Comparison of ENCODE assay signal across 1 cellular context in the genomic region with DNA sequence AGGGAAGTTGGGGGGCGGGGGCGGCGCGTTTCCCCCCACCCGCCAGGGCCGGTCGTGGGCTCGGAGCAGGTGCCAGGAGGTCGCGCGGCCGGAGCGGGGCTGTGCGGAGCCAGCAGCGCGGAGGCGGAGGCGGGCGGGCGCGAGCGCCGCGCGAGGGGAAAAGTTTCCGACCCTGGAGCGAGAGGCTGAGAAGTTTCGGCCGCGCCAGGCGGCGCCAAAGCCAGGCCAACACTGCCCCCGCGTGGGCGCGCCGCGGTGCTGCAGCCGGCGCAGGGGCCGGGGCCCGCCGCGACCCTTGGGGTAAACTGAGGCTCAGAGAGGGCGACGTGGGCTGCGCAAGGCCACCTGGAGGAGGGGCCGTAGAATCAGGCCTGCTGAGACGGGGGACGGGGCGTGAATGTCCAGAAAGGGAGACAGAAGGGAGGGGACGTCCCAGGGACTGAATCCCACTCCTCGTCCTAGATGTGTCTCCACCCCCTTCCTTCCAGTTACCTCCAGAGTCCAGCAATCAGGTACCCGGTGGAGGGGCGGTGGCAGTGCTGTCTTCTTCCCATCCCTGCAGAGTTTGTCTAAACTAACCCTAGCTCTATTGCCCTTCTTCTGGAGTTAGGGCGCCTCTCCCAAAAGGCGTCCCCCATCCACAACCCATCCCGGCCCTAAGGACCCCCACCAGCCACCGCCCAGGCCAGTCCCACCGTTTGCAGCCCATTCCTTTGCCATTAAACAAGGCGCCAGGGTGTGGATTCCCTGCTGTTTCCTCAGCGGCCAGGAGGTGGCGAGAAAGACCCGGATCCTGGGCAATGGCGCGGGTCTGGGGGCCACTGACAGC.
TF ChIP-seq lines count a peak whose summit lies in the region.

No MANE protein-coding gene starts in this region.

TF ChIP-seq in K562, 482 proteins besides CTCF, POLR2A, EP300 and RAD21 (continued from another document and continues in another):
- TF ChIP-seq, protein P1, sequence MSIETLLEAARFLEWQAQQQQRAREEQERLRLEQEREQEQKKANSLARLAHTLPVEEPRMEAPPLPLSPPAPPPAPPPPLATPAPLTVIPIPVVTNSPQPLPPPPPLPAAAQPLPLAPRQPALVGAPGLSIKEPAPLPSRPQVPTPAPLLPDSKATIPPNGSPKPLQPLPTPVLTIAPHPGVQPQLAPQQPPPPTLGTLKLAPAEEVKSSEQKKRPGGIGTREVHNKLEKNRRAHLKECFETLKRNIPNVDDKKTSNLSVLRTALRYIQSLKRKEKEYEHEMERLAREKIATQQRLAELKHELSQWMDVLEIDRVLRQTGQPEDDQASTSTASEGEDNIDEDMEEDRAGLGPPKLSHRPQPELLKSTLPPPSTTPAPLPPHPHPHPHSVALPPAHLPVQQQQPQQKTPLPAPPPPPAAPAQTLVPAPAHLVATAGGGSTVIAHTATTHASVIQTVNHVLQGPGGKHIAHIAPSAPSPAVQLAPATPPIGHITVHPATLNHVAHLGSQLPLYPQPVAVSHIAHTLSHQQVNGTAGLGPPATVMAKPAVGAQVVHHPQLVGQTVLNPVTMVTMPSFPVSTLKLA (conservative IDR thresholded peaks at IDR 0.05) = no peak
- no peak for TF ChIP-seq ILK (tag; IDR thresholded peaks at IDR 0.05; ENCODE audit: borderline replicate concordance, low read depth)
- no peak for TF ChIP-seq ZEB2 (IDR thresholded peaks at IDR 0.05)
- no peak for TF ChIP-seq ZNF436 (CRISPR knock-in tag; IDR thresholded peaks at IDR 0.05)
- TF ChIP-seq ZNF644 (tag; IDR thresholded peaks at IDR 0.05; ENCODE audit: low read depth) = no peak
- TF ChIP-seq, protein P2, sequence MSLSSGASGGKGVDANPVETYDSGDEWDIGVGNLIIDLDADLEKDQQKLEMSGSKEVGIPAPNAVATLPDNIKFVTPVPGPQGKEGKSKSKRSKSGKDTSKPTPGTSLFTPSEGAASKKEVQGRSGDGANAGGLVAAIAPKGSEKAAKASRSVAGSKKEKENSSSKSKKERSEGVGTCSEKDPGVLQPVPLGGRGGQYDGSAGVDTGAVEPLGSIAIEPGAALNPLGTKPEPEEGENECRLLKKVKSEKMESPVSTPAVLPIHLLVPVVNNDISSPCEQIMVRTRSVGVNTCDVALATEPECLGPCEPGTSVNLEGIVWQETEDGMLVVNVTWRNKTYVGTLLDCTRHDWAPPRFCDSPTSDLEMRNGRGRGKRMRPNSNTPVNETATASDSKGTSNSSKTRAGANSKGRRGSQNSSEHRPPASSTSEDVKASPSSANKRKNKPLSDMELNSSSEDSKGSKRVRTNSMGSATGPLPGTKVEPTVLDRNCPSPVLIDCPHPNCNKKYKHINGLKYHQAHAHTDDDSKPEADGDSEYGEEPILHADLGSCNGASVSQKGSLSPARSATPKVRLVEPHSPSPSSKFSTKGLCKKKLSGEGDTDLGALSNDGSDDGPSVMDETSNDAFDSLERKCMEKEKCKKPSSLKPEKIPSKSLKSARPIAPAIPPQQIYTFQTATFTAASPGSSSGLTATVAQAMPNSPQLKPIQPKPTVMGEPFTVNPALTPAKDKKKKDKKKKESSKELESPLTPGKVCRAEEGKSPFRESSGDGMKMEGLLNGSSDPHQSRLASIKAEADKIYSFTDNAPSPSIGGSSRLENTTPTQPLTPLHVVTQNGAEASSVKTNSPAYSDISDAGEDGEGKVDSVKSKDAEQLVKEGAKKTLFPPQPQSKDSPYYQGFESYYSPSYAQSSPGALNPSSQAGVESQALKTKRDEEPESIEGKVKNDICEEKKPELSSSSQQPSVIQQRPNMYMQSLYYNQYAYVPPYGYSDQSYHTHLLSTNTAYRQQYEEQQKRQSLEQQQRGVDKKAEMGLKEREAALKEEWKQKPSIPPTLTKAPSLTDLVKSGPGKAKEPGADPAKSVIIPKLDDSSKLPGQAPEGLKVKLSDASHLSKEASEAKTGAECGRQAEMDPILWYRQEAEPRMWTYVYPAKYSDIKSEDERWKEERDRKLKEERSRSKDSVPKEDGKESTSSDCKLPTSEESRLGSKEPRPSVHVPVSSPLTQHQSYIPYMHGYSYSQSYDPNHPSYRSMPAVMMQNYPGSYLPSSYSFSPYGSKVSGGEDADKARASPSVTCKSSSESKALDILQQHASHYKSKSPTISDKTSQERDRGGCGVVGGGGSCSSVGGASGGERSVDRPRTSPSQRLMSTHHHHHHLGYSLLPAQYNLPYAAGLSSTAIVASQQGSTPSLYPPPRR (CRISPR knock-in tag; IDR thresholded peaks at IDR 0.05; ENCODE audit: borderline replicate concordance) = no peak
- no peak for TF ChIP-seq ZNF384 (IDR thresholded peaks at IDR 0.05; ENCODE audit: low read depth, low read length)
- TF ChIP-seq ZNF217 (CRISPR knock-in tag; IDR thresholded peaks at IDR 0.05) = no peak
- no peak for TF ChIP-seq CEBPB (tag; IDR thresholded peaks at IDR 0.05)
- peak; percentile 50; the same call in 1 of the 2 replicates for TF ChIP-seq SIN3B (IDR thresholded peaks at IDR 0.05; ENCODE audit: low read depth)
- TF ChIP-seq, protein P3, sequence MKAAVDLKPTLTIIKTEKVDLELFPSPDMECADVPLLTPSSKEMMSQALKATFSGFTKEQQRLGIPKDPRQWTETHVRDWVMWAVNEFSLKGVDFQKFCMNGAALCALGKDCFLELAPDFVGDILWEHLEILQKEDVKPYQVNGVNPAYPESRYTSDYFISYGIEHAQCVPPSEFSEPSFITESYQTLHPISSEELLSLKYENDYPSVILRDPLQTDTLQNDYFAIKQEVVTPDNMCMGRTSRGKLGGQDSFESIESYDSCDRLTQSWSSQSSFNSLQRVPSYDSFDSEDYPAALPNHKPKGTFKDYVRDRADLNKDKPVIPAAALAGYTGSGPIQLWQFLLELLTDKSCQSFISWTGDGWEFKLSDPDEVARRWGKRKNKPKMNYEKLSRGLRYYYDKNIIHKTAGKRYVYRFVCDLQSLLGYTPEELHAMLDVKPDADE (conservative IDR thresholded peaks at IDR 0.05; ENCODE audit: control insufficient read depth, low read depth, low read length) = 0 out of 2 replicates have a peak, but pooled peaks have one; percentile 12
- peak; percentile 21; the same call in 1 of the 2 replicates for TF ChIP-seq JUN (IDR thresholded peaks at IDR 0.05; ENCODE audit: borderline replicate concordance, low read depth, low read length)
- TF ChIP-seq JUN (CRISPR knock-in tag; IDR thresholded peaks at IDR 0.05; ENCODE audit: borderline replicate concordance) = no peak
- TF ChIP-seq MED1 (CRISPR knock-in tag; IDR thresholded peaks at IDR 0.05; ENCODE audit: borderline replicate concordance) = no peak
- TF ChIP-seq MECOM (CRISPR knock-in tag; IDR thresholded peaks at IDR 0.05) = no peak
- TF ChIP-seq DMBX1 (CRISPR knock-in tag; IDR thresholded peaks at IDR 0.05; ENCODE audit: borderline replicate concordance) = no peak
- TF ChIP-seq, protein P4, sequence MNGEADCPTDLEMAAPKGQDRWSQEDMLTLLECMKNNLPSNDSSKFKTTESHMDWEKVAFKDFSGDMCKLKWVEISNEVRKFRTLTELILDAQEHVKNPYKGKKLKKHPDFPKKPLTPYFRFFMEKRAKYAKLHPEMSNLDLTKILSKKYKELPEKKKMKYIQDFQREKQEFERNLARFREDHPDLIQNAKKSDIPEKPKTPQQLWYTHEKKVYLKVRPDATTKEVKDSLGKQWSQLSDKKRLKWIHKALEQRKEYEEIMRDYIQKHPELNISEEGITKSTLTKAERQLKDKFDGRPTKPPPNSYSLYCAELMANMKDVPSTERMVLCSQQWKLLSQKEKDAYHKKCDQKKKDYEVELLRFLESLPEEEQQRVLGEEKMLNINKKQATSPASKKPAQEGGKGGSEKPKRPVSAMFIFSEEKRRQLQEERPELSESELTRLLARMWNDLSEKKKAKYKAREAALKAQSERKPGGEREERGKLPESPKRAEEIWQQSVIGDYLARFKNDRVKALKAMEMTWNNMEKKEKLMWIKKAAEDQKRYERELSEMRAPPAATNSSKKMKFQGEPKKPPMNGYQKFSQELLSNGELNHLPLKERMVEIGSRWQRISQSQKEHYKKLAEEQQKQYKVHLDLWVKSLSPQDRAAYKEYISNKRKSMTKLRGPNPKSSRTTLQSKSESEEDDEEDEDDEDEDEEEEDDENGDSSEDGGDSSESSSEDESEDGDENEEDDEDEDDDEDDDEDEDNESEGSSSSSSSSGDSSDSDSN (IDR thresholded peaks at IDR 0.05; ENCODE audit: borderline replicate concordance in 1 of 2, low read depth in 2 of 2, low read length in 2 of 2) = peak in 1 of 2 experiments; percentile 70; a peak in 2 of 4 replicates
- TF ChIP-seq ZNF165 (CRISPR knock-in tag; IDR thresholded peaks at IDR 0.05; ENCODE audit: borderline replicate concordance) = no peak
- TF ChIP-seq ESRRA (IDR thresholded peaks at IDR 0.05; ENCODE audit: borderline replicate concordance, low read depth) = peak; percentile 47; the same call in 1 of the 2 replicates
- peak; percentile 56 for TF ChIP-seq SMAD4 (CRISPR knock-in tag; conservative IDR thresholded peaks at IDR 0.05)
- peak; percentile 54 for TF ChIP-seq RBM25 (IDR thresholded peaks at IDR 0.05; ENCODE audit: low read depth, low read length, severe bottlenecking)
- TF ChIP-seq HDAC2 (IDR thresholded peaks at IDR 0.05) = no peak
- no peak for TF ChIP-seq CCAR2 (IDR thresholded peaks at IDR 0.05; ENCODE audit: low read depth, low read length)
- no peak for TF ChIP-seq MAFK (IDR thresholded peaks at IDR 0.05; ENCODE audit: low read length)
- no peak for TF ChIP-seq PRPF4 (IDR thresholded peaks at IDR 0.05; ENCODE audit: insufficient read depth, low read depth, low read length, poor library complexity, severe bottlenecking)
- TF ChIP-seq RB1 (IDR thresholded peaks at IDR 0.05; ENCODE audit: low read depth) = peak; percentile 98
- TF ChIP-seq, protein P5, sequence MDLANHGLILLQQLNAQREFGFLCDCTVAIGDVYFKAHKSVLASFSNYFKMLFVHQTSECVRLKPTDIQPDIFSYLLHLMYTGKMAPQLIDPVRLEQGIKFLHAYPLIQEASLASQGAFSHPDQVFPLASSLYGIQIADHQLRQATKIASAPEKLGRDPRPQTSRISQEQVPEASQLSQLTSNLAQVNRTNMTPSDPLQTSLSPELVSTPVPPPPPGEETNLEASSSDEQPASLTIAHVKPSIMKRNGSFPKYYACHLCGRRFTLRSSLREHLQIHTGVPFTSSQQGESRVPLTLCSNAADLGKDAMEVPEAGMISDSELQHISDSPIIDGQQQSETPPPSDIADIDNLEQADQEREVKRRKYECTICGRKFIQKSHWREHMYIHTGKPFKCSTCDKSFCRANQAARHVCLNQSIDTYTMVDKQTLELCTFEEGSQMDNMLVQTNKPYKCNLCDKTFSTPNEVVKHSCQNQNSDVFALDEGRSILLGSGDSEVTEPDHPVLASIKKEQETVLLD (IDR thresholded peaks at IDR 0.05) = no peak
- TF ChIP-seq TCF7L2 (IDR thresholded peaks at IDR 0.05; ENCODE audit: low read depth, low read length) = no peak
- peak in 1 of 2 experiments; percentile 35; a peak in 2 of 4 replicates for TF ChIP-seq RCOR1 (IDR thresholded peaks at IDR 0.05; ENCODE audit: borderline replicate concordance in 1 of 2, low read depth in 2 of 2, low read length in 2 of 2)
- TF ChIP-seq KDM2B (CRISPR knock-in tag; IDR thresholded peaks at IDR 0.05) = no peak; the same call in 1 of the 2 replicates
- TF ChIP-seq, protein P6, sequence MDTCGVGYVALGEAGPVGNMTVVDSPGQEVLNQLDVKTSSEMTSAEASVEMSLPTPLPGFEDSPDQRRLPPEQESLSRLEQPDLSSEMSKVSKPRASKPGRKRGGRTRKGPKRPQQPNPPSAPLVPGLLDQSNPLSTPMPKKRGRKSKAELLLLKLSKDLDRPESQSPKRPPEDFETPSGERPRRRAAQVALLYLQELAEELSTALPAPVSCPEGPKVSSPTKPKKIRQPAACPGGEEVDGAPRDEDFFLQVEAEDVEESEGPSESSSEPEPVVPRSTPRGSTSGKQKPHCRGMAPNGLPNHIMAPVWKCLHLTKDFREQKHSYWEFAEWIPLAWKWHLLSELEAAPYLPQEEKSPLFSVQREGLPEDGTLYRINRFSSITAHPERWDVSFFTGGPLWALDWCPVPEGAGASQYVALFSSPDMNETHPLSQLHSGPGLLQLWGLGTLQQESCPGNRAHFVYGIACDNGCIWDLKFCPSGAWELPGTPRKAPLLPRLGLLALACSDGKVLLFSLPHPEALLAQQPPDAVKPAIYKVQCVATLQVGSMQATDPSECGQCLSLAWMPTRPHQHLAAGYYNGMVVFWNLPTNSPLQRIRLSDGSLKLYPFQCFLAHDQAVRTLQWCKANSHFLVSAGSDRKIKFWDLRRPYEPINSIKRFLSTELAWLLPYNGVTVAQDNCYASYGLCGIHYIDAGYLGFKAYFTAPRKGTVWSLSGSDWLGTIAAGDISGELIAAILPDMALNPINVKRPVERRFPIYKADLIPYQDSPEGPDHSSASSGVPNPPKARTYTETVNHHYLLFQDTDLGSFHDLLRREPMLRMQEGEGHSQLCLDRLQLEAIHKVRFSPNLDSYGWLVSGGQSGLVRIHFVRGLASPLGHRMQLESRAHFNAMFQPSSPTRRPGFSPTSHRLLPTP (IDR thresholded peaks at IDR 0.05; ENCODE audit: borderline replicate concordance, extremely low read depth, insufficient read length) = no peak
- 0 out of 2 replicates have a peak, but pooled peaks have one; percentile 17 for TF ChIP-seq BHLHE40 (IDR thresholded peaks at IDR 0.05; ENCODE audit: low read length)
- TF ChIP-seq SMARCE1 (IDR thresholded peaks at IDR 0.05) = no peak
- TF ChIP-seq COPS2 (conservative IDR thresholded peaks at IDR 0.05) = no peak
- TF ChIP-seq, protein P7, sequence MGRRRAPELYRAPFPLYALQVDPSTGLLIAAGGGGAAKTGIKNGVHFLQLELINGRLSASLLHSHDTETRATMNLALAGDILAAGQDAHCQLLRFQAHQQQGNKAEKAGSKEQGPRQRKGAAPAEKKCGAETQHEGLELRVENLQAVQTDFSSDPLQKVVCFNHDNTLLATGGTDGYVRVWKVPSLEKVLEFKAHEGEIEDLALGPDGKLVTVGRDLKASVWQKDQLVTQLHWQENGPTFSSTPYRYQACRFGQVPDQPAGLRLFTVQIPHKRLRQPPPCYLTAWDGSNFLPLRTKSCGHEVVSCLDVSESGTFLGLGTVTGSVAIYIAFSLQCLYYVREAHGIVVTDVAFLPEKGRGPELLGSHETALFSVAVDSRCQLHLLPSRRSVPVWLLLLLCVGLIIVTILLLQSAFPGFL (CRISPR knock-in tag; IDR thresholded peaks at IDR 0.05) = no peak
- TF ChIP-seq, protein P8, sequence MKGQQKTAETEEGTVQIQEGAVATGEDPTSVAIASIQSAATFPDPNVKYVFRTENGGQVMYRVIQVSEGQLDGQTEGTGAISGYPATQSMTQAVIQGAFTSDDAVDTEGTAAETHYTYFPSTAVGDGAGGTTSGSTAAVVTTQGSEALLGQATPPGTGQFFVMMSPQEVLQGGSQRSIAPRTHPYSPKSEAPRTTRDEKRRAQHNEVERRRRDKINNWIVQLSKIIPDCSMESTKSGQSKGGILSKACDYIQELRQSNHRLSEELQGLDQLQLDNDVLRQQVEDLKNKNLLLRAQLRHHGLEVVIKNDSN (CRISPR knock-in tag; IDR thresholded peaks at IDR 0.05) = no peak
- peak; percentile 55; the same call in 1 of the 2 replicates for TF ChIP-seq MTA1 (IDR thresholded peaks at IDR 0.05; ENCODE audit: borderline replicate concordance)
- TF ChIP-seq MAZ (CRISPR knock-in tag; conservative IDR thresholded peaks at IDR 0.05 in 1 of 2, IDR thresholded peaks at IDR 0.05 in 1 of 2) = peak; percentile 53 to 85; a peak in 3 of 4 replicates
- TF ChIP-seq, protein P9, sequence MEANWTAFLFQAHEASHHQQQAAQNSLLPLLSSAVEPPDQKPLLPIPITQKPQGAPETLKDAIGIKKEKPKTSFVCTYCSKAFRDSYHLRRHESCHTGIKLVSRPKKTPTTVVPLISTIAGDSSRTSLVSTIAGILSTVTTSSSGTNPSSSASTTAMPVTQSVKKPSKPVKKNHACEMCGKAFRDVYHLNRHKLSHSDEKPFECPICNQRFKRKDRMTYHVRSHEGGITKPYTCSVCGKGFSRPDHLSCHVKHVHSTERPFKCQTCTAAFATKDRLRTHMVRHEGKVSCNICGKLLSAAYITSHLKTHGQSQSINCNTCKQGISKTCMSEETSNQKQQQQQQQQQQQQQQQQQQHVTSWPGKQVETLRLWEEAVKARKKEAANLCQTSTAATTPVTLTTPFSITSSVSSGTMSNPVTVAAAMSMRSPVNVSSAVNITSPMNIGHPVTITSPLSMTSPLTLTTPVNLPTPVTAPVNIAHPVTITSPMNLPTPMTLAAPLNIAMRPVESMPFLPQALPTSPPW (CRISPR knock-in tag; IDR thresholded peaks at IDR 0.05) = peak; percentile 87
- TF ChIP-seq TCF3 (CRISPR knock-in tag; IDR thresholded peaks at IDR 0.05) = no peak
